8 cellular contexts compared by ENCODE assay signal in genomic region chr5:171957591-171958251, GRCh38. TPM values are rescaled to one million over a fixed set of nuclear protein-coding genes. Genes with fewer than 3 reads are reported as not detected.
A peak's percentile ranks its signal among the peaks of the same experiment; 100 is the strongest.
DNase-seq lines count a peak whose midpoint lies in the region; ATAC-seq and TF ChIP-seq lines count a peak whose summit lies in the region.

No MANE protein-coding gene starts in this region.

- no peaks in the 10 kb centered on the region for H3K9me3 Mint-ChIP-seq in activated naive CD4-positive, alpha-beta T cell treated with anti-CD3 and anti-CD28 coated beads, Interleukin-2, amount 10 ng/mL, durations not matched to agents 7 days and 5 days

- H3K4me3 ChIP-seq in H7 (ENCODE audit: insufficient read depth, low read depth, low read length) = no peak overlapping the region

- no peak overlapping the region for H3K4me3 Mint-ChIP-seq in activated naive CD4-positive, alpha-beta T cell treated with anti-CD3 and anti-CD28 coated beads, Interleukin-2, amount 10 ng/mL, durations not matched to agents 7 days and 5 days

- no peak for TF ChIP-seq CTCF in GM10266 (IDR thresholded peaks at IDR 0.05; ENCODE audit: control insufficient read depth, insufficient read depth, low read depth, missing control alignments)

- CTCF ChIA-PET in activated naive CD4-positive, alpha-beta T cell treated with anti-CD3 and anti-CD28 coated beads, Interleukin-2, amount 10 ng/mL, durations not matched to agents 7 days and 5 days (lab: Charles Lee) = no interaction called here

- DNase-seq in GM10266 (ENCODE audit: extremely low spot score) = peak; percentile 15
- peak; percentile 23 for DNase-seq in activated naive CD4-positive, alpha-beta T cell treated with anti-CD3 and anti-CD28 coated beads, Interleukin-2, amount 10 ng/mL, durations not matched to agents 7 days and 5 days
- DNase-seq in sciatic nerve (ENCODE audit: low spot score) = no peak
- DNase-seq in DMS79 treated with DMSO at 0.1 percent for 48 hours (lab: John Stamatoyannopoulos, UW) = no peak
- DNase-seq in NOMO-1 treated with DMSO at 0.1 percent for 48 hours (lab: John Stamatoyannopoulos, UW; ENCODE audit: unreplicated experiment) = no peak
- no peak for DNase-seq in H7

- H3K36me3 ChIP-seq in H7 (replicated peaks; ENCODE audit: control insufficient read depth, insufficient read depth, low read length) = no peaks in the 10 kb centered on the region

- ATAC-seq in HG03378 (IDR thresholded peaks at IDR 0.05; ENCODE audit: unreplicated experiment) = peak; percentile 28
- peak; percentile 27 for ATAC-seq in sciatic nerve
- no peak for ATAC-seq in GM19035 (IDR thresholded peaks at IDR 0.05; ENCODE audit: unreplicated experiment)

- peaks cover 39% of the 10 kb centered on the region for H3K4me1 Mint-ChIP-seq in activated naive CD4-positive, alpha-beta T cell treated with anti-CD3 and anti-CD28 coated beads, Interleukin-2, amount 10 ng/mL, durations not matched to agents 7 days and 5 days

- H3K27ac Mint-ChIP-seq in activated naive CD4-positive, alpha-beta T cell treated with anti-CD3 and anti-CD28 coated beads, Interleukin-2, amount 10 ng/mL, durations not matched to agents 7 days and 5 days = peak overlapping the region; percentile 53

- intact Hi-C loops in sciatic nerve (cut with DNase I) = no loop called here

- H3K36me3 Mint-ChIP-seq in activated naive CD4-positive, alpha-beta T cell treated with anti-CD3 and anti-CD28 coated beads, Interleukin-2, amount 10 ng/mL, durations not matched to agents 7 days and 5 days = no peaks in the 10 kb centered on the region

- no peaks in the 10 kb centered on the region for H3K27me3 Mint-ChIP-seq in activated naive CD4-positive, alpha-beta T cell treated with anti-CD3 and anti-CD28 coated beads, Interleukin-2, amount 10 ng/mL, durations not matched to agents 7 days and 5 days

- no peaks in the 10 kb centered on the region for H3K27me3 ChIP-seq in H7 (ENCODE audit: control insufficient read depth, insufficient read depth, low read length)

RNA-seq across cellular contexts. Expression of gene FBXW11, which starts 48.7 kb away (rescaled TPM):
- total RNA-seq in sciatic nerve = 67.7 TPM
- total RNA-seq in H7 (2014; rRNA removed; shearing (Covaris generic)) = 53.7 and 67.2 TPM in 2 replicates

Comparison
In these comparisons a context has a peak if more than half of its experiments do, and no peak if none do; other contexts are left out.
1. DNase-seq: peak in GM10266 (single experiment) and activated naive CD4-positive, alpha-beta T cell treated with anti-CD3 and anti-CD28 coated beads, Interleukin-2, amount 10 ng/mL, durations not matched to agents 7 days and 5 days (single experiment); none in sciatic nerve (single experiment), DMS79 treated with DMSO at 0.1 percent for 48 hours (single experiment), NOMO-1 treated with DMSO at 0.1 percent for 48 hours (single experiment) and H7 (single experiment).